In genomic region chr19:6393074-6393981, GRCh38 we compare ENCODE assay signal across 8 cellular contexts. TPM values are rescaled to one million over a fixed set of nuclear protein-coding genes. Genes with fewer than 3 reads are reported as not detected.
DNase-seq lines count a peak whose midpoint lies in the region; ATAC-seq and TF ChIP-seq lines count a peak whose summit lies in the region.

A gene with protein sequence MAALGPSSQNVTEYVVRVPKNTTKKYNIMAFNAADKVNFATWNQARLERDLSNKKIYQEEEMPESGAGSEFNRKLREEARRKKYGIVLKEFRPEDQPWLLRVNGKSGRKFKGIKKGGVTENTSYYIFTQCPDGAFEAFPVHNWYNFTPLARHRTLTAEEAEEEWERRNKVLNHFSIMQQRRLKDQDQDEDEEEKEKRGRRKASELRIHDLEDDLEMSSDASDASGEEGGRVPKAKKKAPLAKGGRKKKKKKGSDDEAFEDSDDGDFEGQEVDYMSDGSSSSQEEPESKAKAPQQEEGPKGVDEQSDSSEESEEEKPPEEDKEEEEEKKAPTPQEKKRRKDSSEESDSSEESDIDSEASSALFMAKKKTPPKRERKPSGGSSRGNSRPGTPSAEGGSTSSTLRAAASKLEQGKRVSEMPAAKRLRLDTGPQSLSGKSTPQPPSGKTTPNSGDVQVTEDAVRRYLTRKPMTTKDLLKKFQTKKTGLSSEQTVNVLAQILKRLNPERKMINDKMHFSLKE (minus strand): TSS chr19:6393164. CDS start chr19:6392995, 169 bp downstream.

- ATAC-seq in DND-41 (ENCODE audit: insufficient read depth, low read depth) = peak; percentile 82
- peak; percentile 75 for ATAC-seq in GM21825 (IDR thresholded peaks at IDR 0.05; ENCODE audit: unreplicated experiment)
- ATAC-seq in activated T-helper 17 cell treated with anti-CD3 and anti-CD28 coated beads, Interleukin-2, amount 50 U/mL, for 72 hours (replicated peaks) = peak; percentile 94
- peak; percentile 86 to 91 (median 87) for ATAC-seq in natural killer cell

- peaks cover 28% of the 10 kb centered on the region for H3K4me1 ChIP-seq in DND-41 (ENCODE audit: insufficient read depth, low read length)

- peaks cover 24% of the 10 kb centered on the region for H3K79me2 ChIP-seq in DND-41 (ENCODE audit: insufficient read depth, low read length)

- H2AFZ ChIP-seq in DND-41 (ENCODE audit: low read depth, low read length) = peak within 1 kb of the TSS; percentile 95

- H3K27ac ChIP-seq in DND-41 (ENCODE audit: low read length) = peak within 1 kb of the TSS; percentile 83
- peak within 1 kb of the TSS; percentile 88 for H3K27ac ChIP-seq in RWPE1

- H3K27me3 Mint-ChIP-seq in activated T-helper 17 cell treated with anti-CD3 and anti-CD28 coated beads, Interleukin-2, amount 50 U/mL, for 72 hours = no peaks in the 10 kb centered on the region
- no peaks in the 10 kb centered on the region for H3K27me3 Mint-ChIP-seq in natural killer cell (ENCODE audit: low read depth in 2 of 2)

- H3K4me2 ChIP-seq in DND-41 (ENCODE audit: insufficient read depth, low read length) = peak within 1 kb of the TSS; percentile 79

- POLR2A ChIA-PET in RWPE1 (lab: Yijun Ruan, JAX; ENCODE audit: low non-redundant PET) = no interaction called here

- peak within 1 kb of the TSS; percentile 51 to 69 for H3K4me3 ChIP-seq in DND-41 (ENCODE audit: low read depth in 1 of 2, low read length in 2 of 2)
- H3K4me3 ChIP-seq in LNCaP clone FGC (ENCODE audit: low read depth, low read length) = peak within 1 kb of the TSS; percentile 81
- peak within 1 kb of the TSS; percentile 71 for H3K4me3 ChIP-seq in fibroblast of mammary gland (ENCODE audit: control insufficient read depth, low read depth, low read length)

- peaks cover 49% of the 10 kb centered on the region for H3K36me3 Mint-ChIP-seq in activated T-helper 17 cell treated with anti-CD3 and anti-CD28 coated beads, Interleukin-2, amount 50 U/mL, for 72 hours (ENCODE audit: low read depth)
- H3K36me3 Mint-ChIP-seq in natural killer cell = no peaks in the 10 kb centered on the region

- peaks cover 28% of the 10 kb centered on the region for H3K36me3 ChIP-seq in DND-41 (ENCODE audit: insufficient read depth, low read length)

- DNase-seq in DND-41 (peak; percentile 96), LNCaP clone FGC (ENCODE audit: low read depth) (peak; percentile 63), RWPE1 (ENCODE audit: low spot score) (peak; percentile 99), fibroblast of mammary gland (ENCODE audit: low read depth) (peak; percentile 95), natural killer cell (peak; percentile 89)
- peak; percentile 91 for DNase-seq in stimulated activated naive CD4-positive, alpha-beta T cell treated with Interleukin-2 at 50 U/mL for 16 hours (lab: John Stamatoyannopoulos, UW)

- TF ChIP-seq CTCF in DND-41 (IDR thresholded peaks at IDR 0.05; ENCODE audit: borderline replicate concordance, extremely low read depth, low read length, poor library complexity, severe bottlenecking) = peak; percentile 20
- TF ChIP-seq CTCF in LNCaP clone FGC (IDR thresholded peaks at IDR 0.05; ENCODE audit: control insufficient read depth, extremely low read depth, insufficient read depth) = no peak
- no peak for TF ChIP-seq CTCF in RWPE1 (conservative IDR thresholded peaks at IDR 0.05; ENCODE audit: low read depth)
- peak; percentile 7 for TF ChIP-seq CTCF in fibroblast of mammary gland (conservative IDR thresholded peaks at IDR 0.05; ENCODE audit: control insufficient read depth, insufficient read depth, low read depth, low read length)
- no peak for TF ChIP-seq CTCF in natural killer cell (IDR thresholded peaks at IDR 0.05)

- no peaks in the 10 kb centered on the region for H3K9me3 ChIP-seq in DND-41 (ENCODE audit: insufficient read depth, low read length, severe bottlenecking)

- peak within 1 kb of the TSS; percentile 74 for H3K9ac ChIP-seq in DND-41 (ENCODE audit: low read depth, low read length)

- H4K20me1 ChIP-seq in DND-41 (ENCODE audit: insufficient read depth, low read length) = no peaks in the 10 kb centered on the region

- intact Hi-C loops in natural killer cell (cut with micrococcal nuclease) = loop anchor here (1.0 kb wide), 2 partner anchors 20 to 32 kb away; no protein-coding TSS in a partner anchor

- no peaks in the 10 kb centered on the region for H3K9me3 Mint-ChIP-seq in activated T-helper 17 cell treated with anti-CD3 and anti-CD28 coated beads, Interleukin-2, amount 50 U/mL, for 72 hours
- no peaks in the 10 kb centered on the region for H3K9me3 Mint-ChIP-seq in natural killer cell

- peak within 1 kb of the TSS; percentile 90 for H3K4me3 Mint-ChIP-seq in activated T-helper 17 cell treated with anti-CD3 and anti-CD28 coated beads, Interleukin-2, amount 50 U/mL, for 72 hours
- H3K4me3 Mint-ChIP-seq in natural killer cell = peak within 1 kb of the TSS; percentile 97

- peaks cover 22% of the 10 kb centered on the region for H3K4me1 Mint-ChIP-seq in activated T-helper 17 cell treated with anti-CD3 and anti-CD28 coated beads, Interleukin-2, amount 50 U/mL, for 72 hours
- H3K4me1 Mint-ChIP-seq in natural killer cell = peaks cover 23 to 30% of the 10 kb centered on the region in 2 donors

- H3K27me3 ChIP-seq in DND-41 (ENCODE audit: insufficient read depth, low read length, poor library complexity) = no peaks in the 10 kb centered on the region

- CTCF ChIA-PET in RWPE1 (lab: Yijun Ruan, JAX) = interaction anchor here (0.7 kb wide), 2 partner anchors 14 to 600 kb away, joined by 3 read pairs; no protein-coding TSS in a partner anchor

- H3K27ac Mint-ChIP-seq in activated T-helper 17 cell treated with anti-CD3 and anti-CD28 coated beads, Interleukin-2, amount 50 U/mL, for 72 hours = peak within 1 kb of the TSS; percentile 99
- H3K27ac Mint-ChIP-seq in natural killer cell = peak within 1 kb of the TSS; percentile 96 to 97

RNA-seq across cellular contexts. Expression of the gene that starts here (rescaled TPM):
- total RNA-seq in activated T-helper 17 cell treated with anti-CD3 and anti-CD28 coated beads, Interleukin-2, amount 50 U/mL, for 72 hours = 10 to 100 TPM; 53.8 to 56.1 TPM
- 10 to 100 TPM; 56.6 to 63.9 (median 63.9) TPM for total RNA-seq in natural killer cell

Comparison
In these comparisons a context has a peak if more than half of its experiments do, and no peak if none do; other contexts are left out.
1. Peak in every context shown above with its lines: DNase-seq, ATAC-seq, H3K4me3 ChIP-seq and H3K27ac ChIP-seq.
2. CTCF ChIP-seq: peak in DND-41 (single experiment) and fibroblast of mammary gland (single experiment); none in LNCaP clone FGC (single experiment), RWPE1 (single experiment) and natural killer cell (single experiment).